16 cellular contexts compared by ENCODE assay signal in the genomic region with DNA sequence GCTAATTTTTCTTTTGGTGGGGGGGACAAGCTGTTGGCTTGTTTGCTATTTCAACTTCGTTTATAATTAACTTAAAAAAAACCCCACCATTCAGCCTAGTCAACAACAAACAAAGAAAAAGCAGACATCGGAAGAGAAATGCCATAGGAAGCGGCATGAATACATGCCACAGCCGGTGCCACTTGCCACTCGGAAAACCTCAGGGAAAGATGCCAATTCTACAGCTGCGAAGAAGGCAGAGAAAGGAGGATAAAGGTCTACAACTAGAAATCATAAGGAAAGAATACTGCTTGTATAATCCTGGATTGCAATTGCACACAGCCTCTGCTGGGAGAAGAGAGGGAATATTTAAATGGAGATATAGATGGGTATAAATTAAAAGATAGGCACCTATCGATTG.
DNase-seq lines count a peak whose midpoint lies in the region; ATAC-seq and TF ChIP-seq lines count a peak whose summit lies in the region.
"Had no signal": no experiment of that assay in that cellular context is flagged by ENCODE, and none has a peak within 500 bp of the region (broad histone marks: within the 10 kb centered on the region; RNA-seq: fewer than 3 reads in every experiment).

No MANE protein-coding gene starts in this region.

- no peak overlapping the region for H3K27ac Mint-ChIP-seq in stimulated activated naive CD8-positive, alpha-beta T cell treated with anti-CD3 and anti-CD28 coated beads, Interleukin-15, amount 100 ng/mL, for 72 hours
- no peak overlapping the region for H3K27ac Mint-ChIP-seq in chondrocyte (ENCODE audit: unreplicated experiment)
- H3K27ac Mint-ChIP-seq: CD8-positive, alpha-beta T cell had no signal

- TF ChIP-seq CTCF in chondrocyte (IDR thresholded peaks at IDR 0.05), result no peak

- no peaks in the 10 kb centered on the region for H3K4me1 Mint-ChIP-seq in stimulated activated naive CD8-positive, alpha-beta T cell treated with anti-CD3 and anti-CD28 coated beads, Interleukin-15, amount 100 ng/mL, for 72 hours
- H3K4me1 Mint-ChIP-seq in chondrocyte (ENCODE audit: low read depth), result no peaks in the 10 kb centered on the region

- H3K27me3 Mint-ChIP-seq in stimulated activated naive CD8-positive, alpha-beta T cell treated with anti-CD3 and anti-CD28 coated beads, Interleukin-15, amount 100 ng/mL, for 72 hours, result no peaks in the 10 kb centered on the region
- no peaks in the 10 kb centered on the region for H3K27me3 Mint-ChIP-seq in chondrocyte (ENCODE audit: low read depth)

- peaks cover 9% of the 10 kb centered on the region for H3K36me3 Mint-ChIP-seq in chondrocyte (ENCODE audit: low read depth)

- peak; percentile 58 for DNase-seq in NCI-H1694 (lab: John Stamatoyannopoulos, UW)
- no peak for DNase-seq in NCI-H1694 treated with DMSO at 0.1 percent for 48 hours (lab: John Stamatoyannopoulos, UW)
- peak; percentile 61 for DNase-seq in NCI-H1105 treated with DMSO at 0.1 percent for 48 hours (lab: John Stamatoyannopoulos, UW)
- DNase-seq in cerebellar cortex (ENCODE audit: low spot score), result peak; percentile 59
- peak; percentile 60 for DNase-seq in midbrain (lab: John Stamatoyannopoulos, UW)
- no peak for DNase-seq in stimulated activated naive CD8-positive, alpha-beta T cell treated with anti-CD3 and anti-CD28 coated beads, Interleukin-15, amount 100 ng/mL, for 72 hours
- DNase-seq in chondrocyte (ENCODE audit: low spot score), result no peak
- DNase-seq: 8988T; CD8-positive, alpha-beta T cell; DMS79 treated with DMSO at 0.1 percent for 48 hours; NCI-H146; NCI-H510A; SHP77 treated with DMSO at 0.1 percent for 48 hours had no signal

- H3K4me3 Mint-ChIP-seq in stimulated activated naive CD8-positive, alpha-beta T cell treated with anti-CD3 and anti-CD28 coated beads, Interleukin-15, amount 100 ng/mL, for 72 hours, result no peak overlapping the region
- no peak overlapping the region for H3K4me3 Mint-ChIP-seq in chondrocyte (ENCODE audit: unreplicated experiment)
- H3K4me3 Mint-ChIP-seq: CD8-positive, alpha-beta T cell had no signal

- peaks cover 2 to 15% of the 10 kb centered on the region in 2 donors for H3K9me3 Mint-ChIP-seq in stimulated activated naive CD8-positive, alpha-beta T cell treated with anti-CD3 and anti-CD28 coated beads, Interleukin-15, amount 100 ng/mL, for 72 hours
- peaks cover 29% of the 10 kb centered on the region for H3K9me3 Mint-ChIP-seq in chondrocyte (ENCODE audit: low read depth)

- no peak for ATAC-seq in GM18517 (IDR thresholded peaks at IDR 0.05; ENCODE audit: unreplicated experiment)
- ATAC-seq in stimulated activated naive CD8-positive, alpha-beta T cell treated with anti-CD3 and anti-CD28 coated beads, Interleukin-15, amount 100 ng/mL, for 72 hours, result no peak
- ATAC-seq: CD8-positive, alpha-beta T cell; K562; SK-N-SH treated with all-trans-retinoic acid at 6 μM for 48 hours had no signal

Comparison
In these comparisons a context has a peak if more than half of its experiments do, and no peak if none do; other contexts are left out.
1. DNase-seq: peak in NCI-H1694 (single experiment), NCI-H1105 treated with DMSO at 0.1 percent for 48 hours (single experiment), cerebellar cortex (single experiment) and midbrain (single experiment); none in NCI-H1694 treated with DMSO at 0.1 percent for 48 hours (single experiment), stimulated activated naive CD8-positive, alpha-beta T cell treated with anti-CD3 and anti-CD28 coated beads, Interleukin-15, amount 100 ng/mL, for 72 hours (0 of 2) and chondrocyte (single experiment).